ENCODE assay signal across 17 cellular contexts in genomic region chr10:122543676-122544075, GRCh38. TPM values are rescaled to one million over a fixed set of nuclear protein-coding genes. Genes with fewer than 3 reads are reported as not detected.
"Had no signal": no experiment of that assay in that cellular context is flagged by ENCODE, and none has a peak within 500 bp of the region (broad histone marks: within the 10 kb centered on the region; RNA-seq: fewer than 3 reads in every experiment).

No MANE protein-coding gene starts in this region.

- ATAC-seq: psoas muscle; right lobe of liver; stimulated activated naive CD8-positive, alpha-beta T cell treated with anti-CD3 and anti-CD28 coated beads, Interleukin-15, amount 100 ng/mL, for 72 hours; WTC11 had no signal

- DNase-seq: activated CD4-positive, alpha-beta memory T cell treated with anti-CD3 and anti-CD28 coated beads, Interleukin-2, amount 10 ng/mL, durations not matched to agents 7 days and 5 days; activated CD4-positive, alpha-beta T cell treated with anti-CD3 and anti-CD28 coated beads for 4 hours; activated gamma-delta T cell; activated naive CD8-positive, alpha-beta T cell treated with anti-CD3 and anti-CD28 coated beads, Interleukin-2, amount 10 ng/mL, durations not matched to agents 7 days and 5 days; activated T-cell treated with anti-CD3 and anti-CD28 coated beads, Interleukin-2, amount 50 U/mL, for 24 hours; hypothalamus; mesendoderm; psoas muscle; right lobe of liver; stimulated activated naive CD8-positive, alpha-beta T cell treated with anti-CD3 and anti-CD28 coated beads, Interleukin-15, amount 100 ng/mL, for 72 hours had no signal

- H3K4me3 ChIP-seq: esophagus muscularis mucosa, psoas muscle, right lobe of liver had no signal

- FAIRE-seq: bronchial epithelial cell, TTC549 had no signal

- H3K27ac Mint-ChIP-seq: activated CD4-positive, alpha-beta memory T cell treated with anti-CD3 and anti-CD28 coated beads, Interleukin-2, amount 10 ng/mL, durations not matched to agents 7 days and 5 days; activated T-cell treated with anti-CD3 and anti-CD28 coated beads, Interleukin-2, amount 50 U/mL, for 24 hours; WTC11 had no signal

- H3K27me3 ChIP-seq: esophagus muscularis mucosa, right lobe of liver had no signal

- H3K4me1 ChIP-seq: esophagus muscularis mucosa, psoas muscle had no signal

- H3K9me3 ChIP-seq: esophagus muscularis mucosa, psoas muscle, right lobe of liver had no signal

- H3K4me1 Mint-ChIP-seq: neural crest cell, WTC11 had no signal

- H3K4me3 Mint-ChIP-seq: activated CD4-positive, alpha-beta memory T cell treated with anti-CD3 and anti-CD28 coated beads, Interleukin-2, amount 10 ng/mL, durations not matched to agents 7 days and 5 days; activated naive CD8-positive, alpha-beta T cell treated with anti-CD3 and anti-CD28 coated beads, Interleukin-2, amount 10 ng/mL, durations not matched to agents 7 days and 5 days; activated T-cell treated with anti-CD3 and anti-CD28 coated beads, Interleukin-2, amount 50 U/mL, for 24 hours; neural crest cell; stimulated activated naive CD8-positive, alpha-beta T cell treated with anti-CD3 and anti-CD28 coated beads, Interleukin-15, amount 100 ng/mL, for 72 hours; WTC11 had no signal

- H3K36me3 ChIP-seq: esophagus muscularis mucosa, right lobe of liver had no signal

- H3K27ac ChIP-seq: esophagus muscularis mucosa, psoas muscle, right lobe of liver had no signal

- H3K9me3 Mint-ChIP-seq: activated CD4-positive, alpha-beta memory T cell treated with anti-CD3 and anti-CD28 coated beads, Interleukin-2, amount 10 ng/mL, durations not matched to agents 7 days and 5 days; activated naive CD8-positive, alpha-beta T cell treated with anti-CD3 and anti-CD28 coated beads, Interleukin-2, amount 10 ng/mL, durations not matched to agents 7 days and 5 days; activated T-cell treated with anti-CD3 and anti-CD28 coated beads, Interleukin-2, amount 50 U/mL, for 24 hours; neural crest cell; stimulated activated naive CD8-positive, alpha-beta T cell treated with anti-CD3 and anti-CD28 coated beads, Interleukin-15, amount 100 ng/mL, for 72 hours; WTC11 had no signal

- H3K36me3 Mint-ChIP-seq: activated naive CD8-positive, alpha-beta T cell treated with anti-CD3 and anti-CD28 coated beads, Interleukin-2, amount 10 ng/mL, durations not matched to agents 7 days and 5 days; WTC11 had no signal

- H3K27me3 Mint-ChIP-seq: activated T-cell treated with anti-CD3 and anti-CD28 coated beads, Interleukin-2, amount 50 U/mL, for 24 hours had no signal

RNA-seq across cellular contexts. Expression of gene DMBT1, which starts 16.9 kb away (rescaled TPM):
- total RNA-seq: activated naive CD8-positive, alpha-beta T cell treated with anti-CD3 and anti-CD28 coated beads, Interleukin-2, amount 10 ng/mL, durations not matched to agents 7 days and 5 days; bronchial epithelial cell; liver; neural crest cell; T-helper 2 cell treated with Interferon-gamma antibody and Interleukin-4, amounts not matched to agents 100 ng/mL and 5 ng/mL, for 36 hours had no signal
